ENCODE assay signal across 22 cellular contexts in the genomic region with DNA sequence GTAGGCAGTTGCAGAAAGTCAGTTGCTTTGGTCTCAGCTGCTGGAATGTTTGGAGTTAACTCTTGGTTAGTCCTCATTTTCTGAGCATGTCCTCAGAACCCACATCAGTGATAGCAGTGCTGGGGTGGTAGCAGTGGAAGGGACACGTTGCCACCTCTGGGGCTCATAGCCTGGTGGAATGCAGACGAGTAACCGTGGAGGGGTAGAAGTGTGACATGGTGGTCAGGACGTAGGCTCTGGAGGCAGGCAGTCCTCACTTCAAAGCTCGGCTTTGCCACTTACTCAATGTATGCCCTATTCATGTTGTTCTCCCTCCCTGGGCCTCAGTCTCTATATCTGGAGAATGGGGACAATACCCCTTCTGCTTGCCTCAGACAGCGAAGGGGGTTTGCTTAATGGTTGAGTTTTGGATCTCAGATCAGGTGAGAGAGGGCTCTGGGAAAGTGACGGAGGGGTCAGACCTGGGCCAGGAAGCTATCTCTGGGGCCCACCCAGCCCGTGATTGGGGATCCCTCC.
DNase-seq lines count a peak whose midpoint lies in the region; ATAC-seq, FAIRE-seq and TF ChIP-seq lines count a peak whose summit lies in the region.
"Had no signal": no experiment of that assay in that cellular context is flagged by ENCODE, and none has a peak within 500 bp of the region (broad histone marks: within the 10 kb centered on the region; RNA-seq: fewer than 3 reads in every experiment).

No MANE protein-coding gene starts in this region.

- H4K20me1 ChIP-seq in K562 (replicated peaks; ENCODE audit: control insufficient read depth, insufficient read depth, low read length), result no peaks in the 10 kb centered on the region; the same call in 1 of the 2 replicates

- H3K27me3 ChIP-seq in K562 (ENCODE audit: control insufficient read depth in 2 of 2, insufficient read depth in 2 of 2, low read length in 2 of 2) (peaks cover 56 to 82% of the 10 kb centered on the region in 2 experiments), muscle layer of colon (ENCODE audit: control insufficient read depth in 1 of 2, insufficient read depth in 2 of 2, low read length in 2 of 2) (no peaks in the 10 kb centered on the region), thoracic aorta (replicated peaks; ENCODE audit: insufficient read depth) (no peaks in the 10 kb centered on the region)
- H3K27me3 ChIP-seq: brain microvascular endothelial cell had no signal

- FAIRE-seq in K562 (lab: Jason Lieb, UNC), result no peak
- FAIRE-seq: A204.1, H54, urothelium cell line had no signal

- no peak for TF ChIP-seq POLR2A in K562 (conservative IDR thresholded peaks at IDR 0.05)

- H3K9me3 ChIP-seq in K562 (replicated peaks; ENCODE audit: control insufficient read depth, insufficient read depth, low read depth, low read length), result no peaks in the 10 kb centered on the region
- H3K9me3 ChIP-seq in muscle layer of colon (ENCODE audit: low read length), result no peaks in the 10 kb centered on the region
- no peaks in the 10 kb centered on the region for H3K9me3 ChIP-seq in thoracic aorta
- H3K9me3 ChIP-seq: mucosa of descending colon had no signal

- H3K36me3 Mint-ChIP-seq in activated naive CD4-positive, alpha-beta T cell treated with anti-CD3 and anti-CD28 coated beads, Interleukin-2, amount 50 U/mL, for 24 hours, result peaks cover 7% of the 10 kb centered on the region
- H3K36me3 Mint-ChIP-seq: CD14-positive monocyte had no signal

- TF ChIP-seq EP300 in K562 (IDR thresholded peaks at IDR 0.05; ENCODE audit: low read length), result no peak

- no peaks in the 10 kb centered on the region for H3K9me3 Mint-ChIP-seq in activated naive CD4-positive, alpha-beta T cell treated with anti-CD3 and anti-CD28 coated beads, Interleukin-2, amount 50 U/mL, for 24 hours
- H3K9me3 Mint-ChIP-seq: CD14-positive monocyte had no signal

- intact Hi-C loops in K562 (cut with micrococcal nuclease), result no loop called here

- no peaks in the 10 kb centered on the region for H3K36me3 ChIP-seq in K562 (ENCODE audit: control insufficient read depth, insufficient read depth, low read length)
- H3K36me3 ChIP-seq in muscle layer of colon (ENCODE audit: insufficient read depth, low read length), result peaks cover 25% of the 10 kb centered on the region
- peaks cover 17% of the 10 kb centered on the region for H3K36me3 ChIP-seq in thoracic aorta
- H3K36me3 ChIP-seq: brain microvascular endothelial cell had no signal

- BruUV-seq in K562 (replicated peaks; lab: Mats Ljungman, UMichigan), result no TSS peak

- no peak for ATAC-seq in K562
- ATAC-seq in thoracic aorta (ENCODE audit: insufficient number of reproducible peaks, low FRiP score, low read depth), result no peak
- ATAC-seq: mucosa of descending colon, T-helper 17 cell had no signal

- H3K4me1 Mint-ChIP-seq in activated naive CD4-positive, alpha-beta T cell treated with anti-CD3 and anti-CD28 coated beads, Interleukin-2, amount 50 U/mL, for 24 hours, result peaks cover 59% of the 10 kb centered on the region

- TF ChIP-seq RAD21 in K562 (CRISPR knock-in tag; conservative IDR thresholded peaks at IDR 0.05 in 1 of 2, IDR thresholded peaks at IDR 0.05 in 1 of 2), result no peak

- H3K4me3 Mint-ChIP-seq in activated naive CD4-positive, alpha-beta T cell treated with anti-CD3 and anti-CD28 coated beads, Interleukin-2, amount 50 U/mL, for 24 hours, result peak overlapping the region; percentile 61
- H3K4me3 Mint-ChIP-seq: CD14-positive monocyte, T-helper 17 cell had no signal

- no peaks in the 10 kb centered on the region for H3K79me2 ChIP-seq in K562 (ENCODE audit: control insufficient read depth, insufficient read depth, low read length)

- no peaks in the 10 kb centered on the region for H3K9me1 ChIP-seq in K562 (ENCODE audit: control insufficient read depth, insufficient read depth, low read length)

- in situ Hi-C loops in K562 (cut with MboI), result no loop called here

- DNase-seq in activated naive CD4-positive, alpha-beta T cell treated with anti-CD3 and anti-CD28 coated beads, Interleukin-2, amount 50 U/mL, for 16 hours, result no peak
- DNase-seq in K562 (ENCODE audit: extremely low read depth in 1 of 4, low spot score in 3 of 4) (no peak), thoracic aorta (ENCODE audit: low spot score) (no peak), RWPE1 (ENCODE audit: low spot score) (no peak)
- DNase-seq in activated CD4-positive, alpha-beta T cell treated with anti-CD3 and anti-CD28 coated beads, Interleukin-2, amount 50 U/mL, for 4 hours, result no peak
- DNase-seq in activated CD4-positive, alpha-beta T cell treated with anti-CD3 and anti-CD28 coated beads for 48 hours, result no peak
- DNase-seq: activated CD4-positive, CD25-positive, alpha-beta regulatory T cell; brain microvascular endothelial cell; DMS79; mucosa of descending colon; MV-4-11; NCI-H2081; NCI-H524; SIG-M5; stimulated activated CD4-positive, alpha-beta T cell treated with anti-CD3 and anti-CD28 coated beads, Interleukin-4, amount 100 ng/mL, for 24 hours; T-helper 17 cell had no signal

- CTCF ChIA-PET in K562 (lab: Yijun Ruan, JAX; ENCODE audit: low intra/inter-chr PET ratio), result interaction anchor here (0.6 kb wide), 1 partner anchor 80 kb away, joined by 3 read pairs; no protein-coding TSS in a partner anchor
- CTCF ChIA-PET in RWPE1 (lab: Yijun Ruan, JAX), result interaction anchor here (1.1 kb wide), 1 partner anchor 23 kb away, joined by 3 read pairs; no protein-coding TSS in a partner anchor

- no peak overlapping the region for H3K27ac Mint-ChIP-seq in activated naive CD4-positive, alpha-beta T cell treated with anti-CD3 and anti-CD28 coated beads, Interleukin-2, amount 50 U/mL, for 24 hours

- H2AFZ ChIP-seq in K562 (ENCODE audit: low read depth, low read length), result no peak overlapping the region

- H3K27ac ChIP-seq in K562 (ENCODE audit: extremely low read depth, low read depth, low read length) (no peak overlapping the region), muscle layer of colon (ENCODE audit: low read depth, low read length) (peak overlapping the region; percentile 74), thoracic aorta (peak overlapping the region; percentile 90 to 93), RWPE1 (no peak overlapping the region)
- H3K27ac ChIP-seq: brain microvascular endothelial cell had no signal

- TF ChIP-seq CTCF in K562 (IDR thresholded peaks at IDR 0.05 in 2 of 3, conservative IDR thresholded peaks at IDR 0.05 in 1 of 3; ENCODE audit: insufficient read depth in 2 of 3, low read depth in 1 of 3, low read length in 3 of 3) (no peak), thoracic aorta (IDR thresholded peaks at IDR 0.05) (no peak), RWPE1 (conservative IDR thresholded peaks at IDR 0.05; ENCODE audit: low read depth) (no peak)

- no peak overlapping the region for H3K9ac ChIP-seq in K562 (ENCODE audit: insufficient read depth in 1 of 2, low read depth in 2 of 2, low read length in 2 of 2)
- no peak overlapping the region for H3K9ac ChIP-seq in muscle layer of colon (ENCODE audit: low read length)

- peaks cover 0 to 6% of the 10 kb centered on the region in 2 experiments; a peak in 2 of 5 replicates for H3K4me1 ChIP-seq in K562 (replicated peaks in 1 of 2; ENCODE audit: control insufficient read depth in 2 of 2, insufficient read depth in 2 of 2, low read length in 2 of 2)
- peaks cover 67% of the 10 kb centered on the region for H3K4me1 ChIP-seq in muscle layer of colon (ENCODE audit: insufficient read depth, low read length)
- H3K4me1 ChIP-seq in thoracic aorta (ENCODE audit: control insufficient read depth in 1 of 2, low read depth in 2 of 2), result peaks cover 57 to 71% of the 10 kb centered on the region in 2 donors

- WGBS in K562 (ENCODE audit: insufficient coverage, low coverage, missing lambda C conversion rate), result 6% methylated on average over 8 of the region's 8 CpGs

- H3K27me3 Mint-ChIP-seq in activated naive CD4-positive, alpha-beta T cell treated with anti-CD3 and anti-CD28 coated beads, Interleukin-2, amount 50 U/mL, for 24 hours, result no peaks in the 10 kb centered on the region
- H3K27me3 Mint-ChIP-seq: T-helper 17 cell had no signal

- H3K4me2 ChIP-seq in K562 (ENCODE audit: insufficient read depth, low read length), result no peak overlapping the region

- H3K4me3 ChIP-seq in K562, result no peak overlapping the region
- H3K4me3 ChIP-seq in muscle layer of colon (ENCODE audit: low read depth in 1 of 2, low read length in 2 of 2), result no peak overlapping the region
- no peak overlapping the region for H3K4me3 ChIP-seq in thoracic aorta
- H3K4me3 ChIP-seq: mucosa of descending colon had no signal

- POLR2A ChIA-PET in K562 (lab: Yijun Ruan, JAX), result no interaction called here
- POLR2A ChIA-PET in RWPE1 (lab: Yijun Ruan, JAX; ENCODE audit: low non-redundant PET), result no interaction called here

TF ChIP-seq in K562, 482 proteins besides CTCF, POLR2A, EP300 and RAD21:
- peak; percentile 52 for TF ChIP-seq RBM25 (IDR thresholded peaks at IDR 0.05; ENCODE audit: low read depth, low read length, severe bottlenecking)
- no peak for TF ChIP-seq ZNF584 (CRISPR knock-in tag; IDR thresholded peaks at IDR 0.05; ENCODE audit: low read depth)
- no peak for TF ChIP-seq MYC (IDR thresholded peaks at IDR 0.05; ENCODE audit: low read depth, low read length)
- no peak for TF ChIP-seq MYC (CRISPR knock-in tag; IDR thresholded peaks at IDR 0.05; ENCODE audit: borderline replicate concordance, low read depth)

Comparison
In these comparisons a context has a peak if more than half of its experiments do, and no peak if none do; other contexts are left out.
1. H3K27ac ChIP-seq: peak in muscle layer of colon (single experiment) and thoracic aorta (2 of 2); none in K562 (single experiment) and RWPE1 (single experiment).